Comparison of ENCODE assay signal across 23 cellular contexts in genomic region chr6:32716396-32716795, GRCh38. TPM values are rescaled to one million over a fixed set of nuclear protein-coding genes. Genes with fewer than 3 reads are reported as not detected.
A peak's percentile ranks its signal among the peaks of the same experiment; 100 is the strongest.
DNase-seq lines count a peak whose midpoint lies in the region; ATAC-seq, FAIRE-seq and TF ChIP-seq lines count a peak whose summit lies in the region.
"Had no signal": no experiment of that assay in that cellular context is flagged by ENCODE, and none has a peak within 500 bp of the region (broad histone marks: within the 10 kb centered on the region; RNA-seq: fewer than 3 reads in every experiment).

No MANE protein-coding gene starts in this region.

- H3K9me3 ChIP-seq in cardiac muscle cell (ENCODE audit: low read depth) (no peaks in the 10 kb centered on the region), heart right ventricle (no peaks in the 10 kb centered on the region), OCI-LY3 (ENCODE audit: insufficient read depth, low read length) (no peaks in the 10 kb centered on the region), K562 (replicated peaks; ENCODE audit: control insufficient read depth, insufficient read depth, low read depth, low read length) (no peaks in the 10 kb centered on the region), sigmoid colon (no peaks in the 10 kb centered on the region)

- BruUV-seq in K562 (replicated peaks; lab: Mats Ljungman, UMichigan), result no TSS peak

- H3K79me2 ChIP-seq in OCI-LY3 (ENCODE audit: low read length) (no peaks in the 10 kb centered on the region), K562 (ENCODE audit: control insufficient read depth, insufficient read depth, low read length) (no peaks in the 10 kb centered on the region)

- H3K36me3 ChIP-seq in cardiac muscle cell, result no peaks in the 10 kb centered on the region
- H3K36me3 ChIP-seq in heart right ventricle, result no peaks in the 10 kb centered on the region
- no peaks in the 10 kb centered on the region for H3K36me3 ChIP-seq in OCI-LY3 (replicated peaks; ENCODE audit: low read depth, low read length)
- no peaks in the 10 kb centered on the region for H3K36me3 ChIP-seq in K562 (ENCODE audit: control insufficient read depth, insufficient read depth, low read length)
- H3K36me3 ChIP-seq in sigmoid colon, result no peaks in the 10 kb centered on the region

- 86 to 92% methylated on average over 3 of the region's 3 CpGs for whole genome bisulfite sequencing in heart right ventricle, 2 donors
- WGBS in K562 (ENCODE audit: insufficient coverage, low coverage, missing lambda C conversion rate), result 2% methylated on average over 3 of the region's 3 CpGs
- WGBS in sigmoid colon, 2 donors, result 92 to 94% methylated on average over 3 of the region's 3 CpGs

- H2AFZ ChIP-seq in OCI-LY3 (ENCODE audit: low read depth, low read length) (no peak overlapping the region), K562 (ENCODE audit: low read depth, low read length) (no peak overlapping the region)

- H3K27ac ChIP-seq in cardiac muscle cell (peak overlapping the region; percentile 49), heart right ventricle (no peak overlapping the region), OCI-LY3 (ENCODE audit: low read length) (no peak overlapping the region), K562 (ENCODE audit: extremely low read depth, low read depth, low read length) (no peak overlapping the region), sigmoid colon (no peak overlapping the region)

- H3K27me3 ChIP-seq in cardiac muscle cell, result no peaks in the 10 kb centered on the region
- H3K27me3 ChIP-seq in heart right ventricle, result peaks cover 0 to 52% (median 0%) of the 10 kb centered on the region in 7 donors
- no peaks in the 10 kb centered on the region for H3K27me3 ChIP-seq in OCI-LY3 (ENCODE audit: low read depth, low read length)
- H3K27me3 ChIP-seq in K562 (ENCODE audit: control insufficient read depth in 2 of 2, insufficient read depth in 2 of 2, low read length in 2 of 2), result peaks cover 4 to 7% of the 10 kb centered on the region in 2 experiments; a peak in 3 of 5 replicates
- peaks cover 0 to 2% (median 0%) of the 10 kb centered on the region in 3 donors for H3K27me3 ChIP-seq in sigmoid colon

- FAIRE-seq in K562 (lab: Jason Lieb, UNC), result no peak
- FAIRE-seq: A204.1, GM12892, GM18507, HepG2 had no signal

- H3K4me1 ChIP-seq in cardiac muscle cell (ENCODE audit: low read depth) (no peaks in the 10 kb centered on the region), heart right ventricle (peaks cover 0 to 7% (median 0%) of the 10 kb centered on the region in 9 donors), OCI-LY3 (ENCODE audit: low read length) (peaks cover 11% of the 10 kb centered on the region; the same call in 1 of the 2 replicates), K562 (replicated peaks in 1 of 2; ENCODE audit: control insufficient read depth in 2 of 2, insufficient read depth in 2 of 2, low read length in 2 of 2) (no peaks in the 10 kb centered on the region), sigmoid colon (no peaks in the 10 kb centered on the region)

- TF ChIP-seq RAD21 in K562 (CRISPR knock-in tag; conservative IDR thresholded peaks at IDR 0.05 in 1 of 2, IDR thresholded peaks at IDR 0.05 in 1 of 2), result no peak

- H3K4me3 ChIP-seq in cardiac muscle cell (no peak overlapping the region), heart right ventricle (no peak overlapping the region), OCI-LY3 (ENCODE audit: low read length) (no peak overlapping the region), K562 (no peak overlapping the region), sigmoid colon (no peak overlapping the region)

- intact Hi-C loops in heart right ventricle (cut with DNase I) (loop anchor here in 1 of 10 donors (10.0 kb wide), 1 partner anchor 58 kb away; no protein-coding TSS in a partner anchor), K562 (cut with micrococcal nuclease) (no loop called here), sigmoid colon (cut with DNase I) (no loop called here)

- H3K4me2 ChIP-seq in OCI-LY3 (ENCODE audit: low read length) (no peak overlapping the region), K562 (ENCODE audit: insufficient read depth, low read length) (no peak overlapping the region)

- TF ChIP-seq CTCF in cardiac muscle cell (IDR thresholded peaks at IDR 0.05; ENCODE audit: low read depth, low read length) (no peak), heart right ventricle (IDR thresholded peaks at IDR 0.05) (no peak), OCI-LY3 (IDR thresholded peaks at IDR 0.05; ENCODE audit: low read depth, low read length) (peak; percentile 25), K562 (IDR thresholded peaks at IDR 0.05 in 2 of 3, conservative IDR thresholded peaks at IDR 0.05 in 1 of 3; ENCODE audit: insufficient read depth in 2 of 3, low read depth in 1 of 3, low read length in 3 of 3) (peak in 2 of 3 experiments; percentile 5 to 8; a peak in 1 of 6 replicates), sigmoid colon (IDR thresholded peaks at IDR 0.05) (no peak)

- DNase-seq in cardiac muscle cell (ENCODE audit: low read depth in 1 of 2, low spot score in 1 of 2) (no peak), heart right ventricle (no peak), K562 (ENCODE audit: extremely low read depth in 1 of 4, low spot score in 3 of 4) (no peak), hippocampal formation (lab: John Stamatoyannopoulos, UW) (no peak), sigmoid colon (no peak)
- DNase-seq: DMS79, H9, KBM-7, NCI-H1092, NCI-H1436, NCI-H187 treated with DMSO at 0.1 percent for 48 hours, NCI-H2107, NCI-H510A, OCI-M1, Right ventricle myocardium superior had no signal

- no peaks in the 10 kb centered on the region for H4K20me1 ChIP-seq in OCI-LY3 (ENCODE audit: insufficient read depth, low read length)
- H4K20me1 ChIP-seq in K562 (replicated peaks; ENCODE audit: control insufficient read depth, insufficient read depth, low read length), result no peaks in the 10 kb centered on the region

- CTCF ChIA-PET in K562 (lab: Yijun Ruan, JAX; ENCODE audit: low intra/inter-chr PET ratio), result interaction anchor here (0.7 kb wide), 1 partner anchor 302 kb away, joined by 3 read pairs; no protein-coding TSS in a partner anchor

- in situ Hi-C loops in K562 (cut with MboI), result no loop called here

- no peak overlapping the region for H3K9ac ChIP-seq in OCI-LY3 (ENCODE audit: low read length)
- no peak overlapping the region for H3K9ac ChIP-seq in K562 (ENCODE audit: insufficient read depth in 1 of 2, low read depth in 2 of 2, low read length in 2 of 2)

- TF ChIP-seq POLR2A in K562 (conservative IDR thresholded peaks at IDR 0.05) (no peak), sigmoid colon (IDR thresholded peaks at IDR 0.05) (no peak)

- ATAC-seq in heart right ventricle, result no peak
- no peak for ATAC-seq in K562
- no peak for ATAC-seq in GM21515 (IDR thresholded peaks at IDR 0.05; ENCODE audit: unreplicated experiment)
- ATAC-seq: HepG2 had no signal

- peaks cover 3% of the 10 kb centered on the region for H3K9me1 ChIP-seq in K562 (ENCODE audit: control insufficient read depth, insufficient read depth, low read length)

- POLR2A ChIA-PET in K562 (lab: Yijun Ruan, JAX), result interaction anchor here (0.5 to 1.2 kb wide), 2 partner anchors 13 to 200 kb away, joined by 3 to 4 read pairs; no protein-coding TSS in a partner anchor

- TF ChIP-seq EP300 in K562 (IDR thresholded peaks at IDR 0.05; ENCODE audit: low read length) (no peak), sigmoid colon (IDR thresholded peaks at IDR 0.05) (no peak)

RNA-seq across cellular contexts. Expression of gene HLA-DQA2, which starts 24.8 kb away (rescaled TPM):
- total RNA-seq in cardiac muscle cell (not detected in 2 replicates), heart right ventricle (10 to 100 TPM in 1 of 10 donors, 1 to 10 TPM in 4, under 1 TPM in 4, not detected in 1; 0.18 to 28.1 (median 1.9) TPM), K562 (2014; rRNA removed) (not detected in 2 replicates), K562 (2014; rRNA removed; fragmentation: Illumina TruSeq; extraction: Trizol) (not detected in 2 replicates), K562 (2015; rRNA removed; fragmentation: Illumina TruSeq; extraction: Trizol) (not detected in 2 replicates), K562 (2021) (not detected in 2 replicates), sigmoid colon (1 to 10 TPM in 2 of 4 donors, under 1 TPM in 1, not detected in 1; 0.36 to 1.7 (median 1.2) TPM)
- polyA plus RNA-seq in cardiac muscle cell (not detected in 2 replicates), heart right ventricle (not detected), K562 (2011; rRNA removed) (not detected in 2 replicates), K562 (2014; fragmentation: Illumina TruSeq; extraction: Trizol) (not detected in 2 replicates), K562 (2014; fragmentation: Nextera tagmentation; extraction: Ambion mirVana) (not detected), K562 (2014; rRNA removed) (not detected in 2 replicates), sigmoid colon (under 1 TPM in 1 of 3 donors, not detected in 2; 0.17 TPM)
- total RNA-seq in K562 (2011; cell fraction: chromatin; rRNA removed; ENCODE audit: low replicate concordance), result not detected in 2 replicates
- total RNA-seq in K562 (2011; cell fraction: nucleolus; rRNA removed), result not detected in 2 replicates
- total RNA-seq in K562 (2011; cell fraction: nucleoplasm; rRNA removed), result not detected in 2 replicates
- not detected in 2 replicates for polyA plus RNA-seq in K562 (2011; cell fraction: cytosol; rRNA removed)
- not detected in 2 replicates for polyA plus RNA-seq in K562 (2011; cell fraction: nucleus; rRNA removed)
- not detected in 2 replicates for polyA plus RNA-seq in K562 (2012)
- polyA minus RNA-seq in K562 (2011; rRNA and poly(A)+ RNA removed), result not detected in 2 replicates
- polyA minus RNA-seq in K562 (2011; cell fraction: cytosol; rRNA and poly(A)+ RNA removed), result not detected in 2 replicates
- polyA minus RNA-seq in K562 (2011; cell fraction: nucleus; rRNA and poly(A)+ RNA removed), result not detected in 2 replicates
- total RNA-seq: H9, HepG2, RPMI7951, SK-MEL-5 had no signal
- polyA plus RNA-seq: HepG2 had no signal

RNA-seq across cellular contexts. Expression of gene HLA-DQB2, which starts 46.9 kb away (rescaled TPM):
- total RNA-seq in cardiac muscle cell, result not detected in 2 replicates
- polyA plus RNA-seq in cardiac muscle cell, result not detected in 2 replicates
- total RNA-seq in heart right ventricle, result 10 to 100 TPM in 1 of 10 donors, 1 to 10 TPM in 3, under 1 TPM in 4, not detected in 2; 0.30 to 14.6 (median 0.92) TPM
- polyA plus RNA-seq in heart right ventricle, result not detected
- not detected in 2 replicates for total RNA-seq in K562 (2011; cell fraction: chromatin; rRNA removed; ENCODE audit: low replicate concordance)
- total RNA-seq in K562 (2011; cell fraction: nucleolus; rRNA removed), result not detected in 2 replicates
- total RNA-seq in K562 (2011; cell fraction: nucleoplasm; rRNA removed), result not detected in 2 replicates
- total RNA-seq in K562 (2014; rRNA removed), result not detected in 2 replicates
- total RNA-seq in K562 (2014; rRNA removed; fragmentation: Illumina TruSeq; extraction: Trizol), result not detected in 2 replicates
- total RNA-seq in K562 (2015; rRNA removed; fragmentation: Illumina TruSeq; extraction: Trizol), result not detected in 2 replicates
- total RNA-seq in K562 (2021), result not detected in 2 replicates
- not detected in 2 replicates for polyA plus RNA-seq in K562 (2011; rRNA removed)
- polyA plus RNA-seq in K562 (2011; cell fraction: cytosol; rRNA removed), result not detected in 2 replicates
- not detected in 2 replicates for polyA plus RNA-seq in K562 (2011; cell fraction: nucleus; rRNA removed)
- not detected in 2 replicates for polyA plus RNA-seq in K562 (2012)
- not detected in 2 replicates for polyA plus RNA-seq in K562 (2014; fragmentation: Illumina TruSeq; extraction: Trizol)
- polyA plus RNA-seq in K562 (2014; fragmentation: Nextera tagmentation; extraction: Ambion mirVana), result not detected
- not detected in 2 replicates for polyA plus RNA-seq in K562 (2014; rRNA removed)
- polyA minus RNA-seq in K562 (2011; rRNA and poly(A)+ RNA removed), result not detected in 2 replicates
- polyA minus RNA-seq in K562 (2011; cell fraction: cytosol; rRNA and poly(A)+ RNA removed), result not detected in 2 replicates
- not detected in 2 replicates for polyA minus RNA-seq in K562 (2011; cell fraction: nucleus; rRNA and poly(A)+ RNA removed)
- 1 to 10 TPM in 1 of 4 donors, under 1 TPM in 2, not detected in 1; 0.41 to 1.1 (median 0.49) TPM for total RNA-seq in sigmoid colon
- polyA plus RNA-seq in sigmoid colon, result under 1 TPM in 2 of 3 donors, not detected in 1; 0.69 to 0.87 TPM
- total RNA-seq: H9, HepG2, RPMI7951, SK-MEL-5 had no signal
- polyA plus RNA-seq: HepG2 had no signal

RNA-seq across cellular contexts. Expression of gene HLA-DQB1, which starts 49.9 kb away (rescaled TPM):
- total RNA-seq in cardiac muscle cell, result 0.18 and 7.2 TPM in 2 replicates
- 0.54 and 0.75 TPM in 2 replicates for polyA plus RNA-seq in cardiac muscle cell
- total RNA-seq in heart right ventricle, result 10 to 100 TPM in 6 of 10 donors, 1 to 10 TPM in 4; 6.2 to 73.7 (median 14.4) TPM
- 10 to 100 TPM; 18.8 to 81.2 TPM for polyA plus RNA-seq in heart right ventricle
- total RNA-seq in K562 (2011; cell fraction: chromatin; rRNA removed; ENCODE audit: low replicate concordance), result not detected in 2 replicates
- total RNA-seq in K562 (2011; cell fraction: nucleolus; rRNA removed), result not detected in 2 replicates
- total RNA-seq in K562 (2011; cell fraction: nucleoplasm; rRNA removed), result not detected in 2 replicates
- not detected in 2 replicates for total RNA-seq in K562 (2014; rRNA removed)
- total RNA-seq in K562 (2014; rRNA removed; fragmentation: Illumina TruSeq; extraction: Trizol), result not detected in 2 replicates
- total RNA-seq in K562 (2015; rRNA removed; fragmentation: Illumina TruSeq; extraction: Trizol), result not detected in 2 replicates
- 0.29 TPM in 1 of 2 replicates, not detected in the other for total RNA-seq in K562 (2021)
- polyA plus RNA-seq in K562 (2011; rRNA removed), result not detected in 2 replicates
- polyA plus RNA-seq in K562 (2011; cell fraction: cytosol; rRNA removed), result not detected in 2 replicates
- polyA plus RNA-seq in K562 (2011; cell fraction: nucleus; rRNA removed), result not detected in 2 replicates
- polyA plus RNA-seq in K562 (2012), result not detected in 2 replicates
- polyA plus RNA-seq in K562 (2014; fragmentation: Illumina TruSeq; extraction: Trizol), result not detected in 2 replicates
- polyA plus RNA-seq in K562 (2014; fragmentation: Nextera tagmentation; extraction: Ambion mirVana), result not detected
- not detected in 2 replicates for polyA plus RNA-seq in K562 (2014; rRNA removed)
- not detected in 2 replicates for polyA minus RNA-seq in K562 (2011; rRNA and poly(A)+ RNA removed)
- polyA minus RNA-seq in K562 (2011; cell fraction: cytosol; rRNA and poly(A)+ RNA removed), result not detected in 2 replicates
- not detected in 2 replicates for polyA minus RNA-seq in K562 (2011; cell fraction: nucleus; rRNA and poly(A)+ RNA removed)
- 1 to 10 TPM in 2 of 4 donors, under 1 TPM in 2; under 0.01 to 3.5 (median 1.7) TPM for total RNA-seq in sigmoid colon
- polyA plus RNA-seq in sigmoid colon, result 100 to 1,000 TPM in 1 of 3 donors, 10 to 100 TPM in 2; 36.6 to 182 (median 77.9) TPM
- total RNA-seq: HepG2, RPMI7951 had no signal
- polyA plus RNA-seq: HepG2 had no signal

Comparison
In these comparisons a context has a peak if more than half of its experiments do, and no peak if none do; other contexts are left out.
1. CTCF ChIP-seq: peak in OCI-LY3 (single experiment) and K562 (2 of 3); none in cardiac muscle cell (single experiment), heart right ventricle (0 of 9) and sigmoid colon (0 of 4).